In the genomic region with DNA sequence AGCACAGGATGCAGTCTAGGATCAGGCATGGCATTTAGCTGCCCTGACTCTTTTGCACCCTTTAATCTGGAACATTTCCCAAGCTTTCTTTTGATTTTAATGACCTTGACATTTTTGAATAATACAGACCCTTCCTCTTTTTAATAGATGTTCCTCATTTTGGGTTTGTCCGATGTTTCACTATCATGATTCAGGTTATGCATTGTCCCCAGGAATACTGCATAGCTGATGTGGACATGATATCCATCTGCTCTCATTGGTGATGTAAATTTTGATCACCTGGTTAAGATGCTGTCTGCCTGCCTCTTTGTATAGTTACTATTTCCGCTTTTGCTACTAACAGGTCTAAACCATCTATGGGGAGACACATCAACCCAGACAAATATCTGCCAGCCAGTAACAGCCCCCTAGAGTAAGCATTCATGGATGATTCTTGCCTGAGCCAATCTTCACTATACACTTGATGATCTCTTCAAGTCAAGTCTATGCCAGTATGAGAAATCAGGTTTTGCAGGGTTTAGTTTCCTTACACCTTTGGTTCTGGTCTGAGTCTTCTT, we compare ENCODE assay signal across 8 cellular contexts. TPM values are rescaled to one million over a fixed set of nuclear protein-coding genes. Genes with fewer than 3 reads are reported as not detected.
A peak's percentile ranks its signal among the peaks of the same experiment; 100 is the strongest.
DNase-seq lines count a peak whose midpoint lies in the region; ATAC-seq and TF ChIP-seq lines count a peak whose summit lies in the region.

No MANE protein-coding gene starts in this region.

- H3K27ac ChIP-seq in ACC112 (ENCODE audit: low read depth, low read length), result no peak overlapping the region
- peak overlapping the region in 1 of 2 donors; percentile 75 for H3K27ac ChIP-seq in testis

- peaks cover 34% of the 10 kb centered on the region for H3K79me2 ChIP-seq in ACC112 (ENCODE audit: control insufficient read depth, insufficient read depth, low read length, unreplicated experiment)

- H3K4me1 Mint-ChIP-seq in activated CD8-positive, alpha-beta T cell treated with anti-CD3 and anti-CD28 coated beads, Interleukin-2, amount 10 ng/mL, durations not matched to agents 7 days and 5 days (ENCODE audit: low read depth), result peaks cover 32% of the 10 kb centered on the region

- H3K36me3 ChIP-seq in ACC112 (ENCODE audit: insufficient read depth, low read length) (no peaks in the 10 kb centered on the region), testis (ENCODE audit: low read depth, missing control alignments) (no peaks in the 10 kb centered on the region)

- no peaks in the 10 kb centered on the region for H3K9me3 Mint-ChIP-seq in activated CD8-positive, alpha-beta T cell treated with anti-CD3 and anti-CD28 coated beads, Interleukin-2, amount 10 ng/mL, durations not matched to agents 7 days and 5 days (ENCODE audit: insufficient read depth)

- TF ChIP-seq POLR2A in testis (IDR thresholded peaks at IDR 0.05), result no peak

- ATAC-seq in GM19023 (IDR thresholded peaks at IDR 0.05; ENCODE audit: unreplicated experiment) (peak; percentile 11), HG03108 (IDR thresholded peaks at IDR 0.05; ENCODE audit: unreplicated experiment) (peak; percentile 22)
- ATAC-seq in activated CD8-positive, alpha-beta T cell treated with anti-CD3 and anti-CD28 coated beads, Interleukin-2, amount 10 ng/mL, durations not matched to agents 7 days and 5 days, result peak; percentile 8

- H3K9me3 ChIP-seq in mononuclear cell (ENCODE audit: low read depth, low read length) (no peaks in the 10 kb centered on the region), testis (no peaks in the 10 kb centered on the region)

- DNase-seq in activated CD8-positive, alpha-beta T cell treated with anti-CD3 and anti-CD28 coated beads, Interleukin-2, amount 10 ng/mL, durations not matched to agents 7 days and 5 days, result peak; percentile 25
- DNase-seq in kidney glomerular epithelial cell (lab: John Stamatoyannopoulos, UW), result no peak
- no peak for DNase-seq in HK-2 (ENCODE audit: unreplicated experiment)
- no peak for DNase-seq in testis

- intact Hi-C loops in testis (cut with DNase I; ENCODE audit: low total_unique reads), result loop anchor here (10.0 kb wide), 3 partner anchors 52 to 652 kb away; a partner anchor contains a TSS

- H3K27ac Mint-ChIP-seq in activated CD8-positive, alpha-beta T cell treated with anti-CD3 and anti-CD28 coated beads, Interleukin-2, amount 10 ng/mL, durations not matched to agents 7 days and 5 days, result peak overlapping the region; percentile 96

- CTCF ChIA-PET in activated CD8-positive, alpha-beta T cell treated with anti-CD3 and anti-CD28 coated beads, Interleukin-2, amount 10 ng/mL, durations not matched to agents 7 days and 5 days (lab: Charles Lee), result interaction anchor here (1.0 to 1.3 kb wide), 3 partner anchors 14 to 88 kb away, joined by 3 to 5 read pairs (median 3); no protein-coding TSS in a partner anchor

- no peak for TF ChIP-seq CTCF in testis (IDR thresholded peaks at IDR 0.05)

- POLR2A ChIA-PET in activated CD8-positive, alpha-beta T cell treated with anti-CD3 and anti-CD28 coated beads, Interleukin-2, amount 10 ng/mL, durations not matched to agents 7 days and 5 days (lab: Charles Lee), result interaction anchor here (0.6 to 1.3 kb wide), 5 partner anchors 9 to 50 kb away, joined by 3 to 9 read pairs (median 4); a partner anchor contains a TSS

- peak overlapping the region; percentile 87 for H3K4me3 ChIP-seq in ACC112 (ENCODE audit: low read depth, low read length)
- H3K4me3 ChIP-seq in mononuclear cell (ENCODE audit: low read length), result peak overlapping the region; percentile 74
- no peak overlapping the region for H3K4me3 ChIP-seq in testis

- no peaks in the 10 kb centered on the region for H3K27me3 ChIP-seq in ACC112 (ENCODE audit: insufficient read depth, low read length)
- H3K27me3 ChIP-seq in mononuclear cell (ENCODE audit: insufficient read depth, low read length), result no peaks in the 10 kb centered on the region
- no peaks in the 10 kb centered on the region for H3K27me3 ChIP-seq in testis

- H3K4me1 ChIP-seq in ACC112 (ENCODE audit: control insufficient read depth, insufficient read depth, low read length, unreplicated experiment), result peaks cover 13% of the 10 kb centered on the region
- peaks cover 31% of the 10 kb centered on the region for H3K4me1 ChIP-seq in mononuclear cell (ENCODE audit: insufficient read depth, low read length)
- peaks cover 15% of the 10 kb centered on the region for H3K4me1 ChIP-seq in testis

- peak overlapping the region; percentile 91 for H2AFZ ChIP-seq in ACC112 (ENCODE audit: low read length, unreplicated experiment)

- peaks cover 12% of the 10 kb centered on the region for H3K36me3 Mint-ChIP-seq in activated CD8-positive, alpha-beta T cell treated with anti-CD3 and anti-CD28 coated beads, Interleukin-2, amount 10 ng/mL, durations not matched to agents 7 days and 5 days (ENCODE audit: low read depth)

- no peaks in the 10 kb centered on the region for H3K27me3 Mint-ChIP-seq in activated CD8-positive, alpha-beta T cell treated with anti-CD3 and anti-CD28 coated beads, Interleukin-2, amount 10 ng/mL, durations not matched to agents 7 days and 5 days (ENCODE audit: low read depth)

- WGBS in testis, 2 donors, result 65 to 71% methylated on average over 2 of the region's 2 CpGs

- peak overlapping the region; percentile 83 for H3K4me3 Mint-ChIP-seq in activated CD8-positive, alpha-beta T cell treated with anti-CD3 and anti-CD28 coated beads, Interleukin-2, amount 10 ng/mL, durations not matched to agents 7 days and 5 days

RNA-seq across cellular contexts. Expression of a gene that starts 50.6 kb away (rescaled TPM):
- 10 to 100 TPM; 10.5 to 12.3 TPM for total RNA-seq in activated CD8-positive, alpha-beta T cell treated with anti-CD3 and anti-CD28 coated beads, Interleukin-2, amount 10 ng/mL, durations not matched to agents 7 days and 5 days
- total RNA-seq in mononuclear cell (42.5 TPM), testis (10 to 100 TPM; 47.4 to 91.6 TPM)
- 45.7 TPM for polyA plus RNA-seq in testis (ENCODE audit: insufficient read depth, low read depth, low replicate concordance)

Comparison
In these comparisons a context has a peak if more than half of its experiments do, and no peak if none do; other contexts are left out.
1. H3K4me3 ChIP-seq: peak in ACC112 (single experiment) and mononuclear cell (single experiment); none in testis (0 of 2).
2. Peak in every context shown above with its lines, with median percentiles within 50 percentile points of each other: ATAC-seq.